22 cellular contexts compared by ENCODE assay signal in genomic region chr3:53422954-53423708, GRCh38.
"Had no signal": no experiment of that assay in that cellular context is flagged by ENCODE, and none has a peak within 500 bp of the region (broad histone marks: within the 10 kb centered on the region; RNA-seq: fewer than 3 reads in every experiment).

No MANE protein-coding gene starts in this region.

- DNase-seq: cerebellar nuclear complex; dorsolateral prefrontal cortex; effector CD8-positive, alpha-beta T cell; gastrocnemius medialis; heart right ventricle; islet precursor cell; left ventricle myocardium inferior; mesenchymal stem cell; midbrain; naive thymus-derived CD4-positive, alpha-beta T cell; posterior cingulate gyrus; stimulated activated CD4-positive, alpha-beta T cell treated with anti-CD3 and anti-CD28 coated beads, Interleukin-4, amount 100 ng/mL, for 4 hours; stimulated activated naive B cell treated with anti-CD40 and anti-IgM and Interleukin-4, amounts not matched to agents 10 μg/mL and 1 μg/mL and 100 μg/mL, for 72 hours; stimulated activated naive CD8-positive, alpha-beta T cell treated with anti-CD3 and anti-CD28 coated beads, Interleukin-15, amount 100 ng/mL, for 72 hours; testis; upper lobe of right lung had no signal

- H3K9me3 Mint-ChIP-seq: stimulated activated naive B cell treated with anti-CD40 and anti-IgM and Interleukin-4, amounts not matched to agents 10 μg/mL and 1 μg/mL and 100 μg/mL, for 72 hours; stimulated activated naive CD8-positive, alpha-beta T cell treated with anti-CD3 and anti-CD28 coated beads, Interleukin-15, amount 100 ng/mL, for 72 hours had no signal

- H3K9me3 ChIP-seq: gastrocnemius medialis, right atrium auricular region, testis, upper lobe of right lung, vagina had no signal

- H3K27ac ChIP-seq: coronary artery, dorsolateral prefrontal cortex, gastrocnemius medialis, heart right ventricle, left ventricle myocardium inferior, right atrium auricular region, testis, tibial nerve, upper lobe of right lung, vagina had no signal

- H3K36me3 Mint-ChIP-seq: naive thymus-derived CD4-positive, alpha-beta T cell; stimulated activated naive B cell treated with anti-CD40 and anti-IgM and Interleukin-4, amounts not matched to agents 10 μg/mL and 1 μg/mL and 100 μg/mL, for 72 hours had no signal

- H3K36me3 ChIP-seq: gastrocnemius medialis, heart right ventricle, left ventricle myocardium inferior, right atrium auricular region, tibial nerve, upper lobe of right lung, vagina had no signal

- ATAC-seq: gastrocnemius medialis; heart right ventricle; naive thymus-derived CD4-positive, alpha-beta T cell; stimulated activated naive B cell treated with anti-CD40 and anti-IgM and Interleukin-4, amounts not matched to agents 10 μg/mL and 1 μg/mL and 100 μg/mL, for 72 hours; stimulated activated naive CD8-positive, alpha-beta T cell treated with anti-CD3 and anti-CD28 coated beads, Interleukin-15, amount 100 ng/mL, for 72 hours; upper lobe of right lung had no signal

- H3K4me1 ChIP-seq: gastrocnemius medialis, heart right ventricle, left ventricle myocardium inferior, right atrium auricular region, testis, tibial nerve, upper lobe of right lung, vagina had no signal

- H3K27me3 ChIP-seq: gastrocnemius medialis, heart right ventricle, right atrium auricular region, testis, tibial nerve, upper lobe of right lung, vagina had no signal

- H3K4me1 Mint-ChIP-seq: naive thymus-derived CD4-positive, alpha-beta T cell; stimulated activated naive B cell treated with anti-CD40 and anti-IgM and Interleukin-4, amounts not matched to agents 10 μg/mL and 1 μg/mL and 100 μg/mL, for 72 hours; stimulated activated naive CD8-positive, alpha-beta T cell treated with anti-CD3 and anti-CD28 coated beads, Interleukin-15, amount 100 ng/mL, for 72 hours had no signal

- H3K4me3 ChIP-seq: coronary artery, dorsolateral prefrontal cortex, gastrocnemius medialis, heart right ventricle, left ventricle myocardium inferior, lung, right atrium auricular region, smooth muscle cell, testis, tibial nerve, upper lobe of right lung, vagina had no signal

- H3K27ac Mint-ChIP-seq: naive thymus-derived CD4-positive, alpha-beta T cell; stimulated activated naive B cell treated with anti-CD40 and anti-IgM and Interleukin-4, amounts not matched to agents 10 μg/mL and 1 μg/mL and 100 μg/mL, for 72 hours had no signal

- H3K4me3 Mint-ChIP-seq: naive thymus-derived CD4-positive, alpha-beta T cell; stimulated activated naive B cell treated with anti-CD40 and anti-IgM and Interleukin-4, amounts not matched to agents 10 μg/mL and 1 μg/mL and 100 μg/mL, for 72 hours; stimulated activated naive CD8-positive, alpha-beta T cell treated with anti-CD3 and anti-CD28 coated beads, Interleukin-15, amount 100 ng/mL, for 72 hours had no signal
